Comparison of ENCODE assay signal across 9 cellular contexts in genomic region chr10:21528452-21529235, GRCh38. TPM values are rescaled to one million over a fixed set of nuclear protein-coding genes. Genes with fewer than 3 reads are reported as not detected.
DNase-seq lines count a peak whose midpoint lies in the region; ATAC-seq, FAIRE-seq and TF ChIP-seq lines count a peak whose summit lies in the region.
"Had no signal": no experiment of that assay in that cellular context is flagged by ENCODE, and none has a peak within 500 bp of the region (broad histone marks: within the 10 kb centered on the region; RNA-seq: fewer than 3 reads in every experiment).

No MANE protein-coding gene starts in this region.

- FAIRE-seq in HTR-8/SVneo (lab: Jason Lieb, UNC) = no peak

- intact Hi-C loops in heart right ventricle (cut with DNase I) (no loop called here), left cardiac atrium (cut with DNase I) (no loop called here), ascending aorta (cut with DNase I) (loop anchor here (5.0 to 10.0 kb wide), 7 partner anchors 724 to 1906 kb away; partner anchors contain the start of genes BMI1, MSRB2, OTUD1 and PIP4K2A), right lobe of liver (cut with DNase I) (no loop called here)

- H3K9me3 ChIP-seq in heart right ventricle (no peaks in the 10 kb centered on the region), ascending aorta (no peaks in the 10 kb centered on the region), right lobe of liver (no peaks in the 10 kb centered on the region), upper lobe of left lung (no peaks in the 10 kb centered on the region)

- ATAC-seq in heart right ventricle (no peak), left cardiac atrium (no peak), right lobe of liver (no peak), upper lobe of left lung (ENCODE audit: low FRiP score in 2 of 2) (no peak)

- TF ChIP-seq POLR2A in right lobe of liver (IDR thresholded peaks at IDR 0.05) (no peak), upper lobe of left lung (IDR thresholded peaks at IDR 0.05) (no peak)

- TF ChIP-seq EP300 in upper lobe of left lung (IDR thresholded peaks at IDR 0.05) = no peak

- TF ChIP-seq CTCF in heart right ventricle (IDR thresholded peaks at IDR 0.05) (no peak), ascending aorta (IDR thresholded peaks at IDR 0.05) (no peak), right lobe of liver (IDR thresholded peaks at IDR 0.05) (no peak), upper lobe of left lung (IDR thresholded peaks at IDR 0.05) (no peak)

- no peak for DNase-seq in heart right ventricle
- no peak for DNase-seq in left cardiac atrium
- no peak for DNase-seq in ascending aorta (ENCODE audit: low spot score in 2 of 2)
- DNase-seq in right lobe of liver = no peak
- DNase-seq in upper lobe of left lung = no peak
- no peak for DNase-seq in HTR-8/SVneo (ENCODE audit: insufficient read length, low spot score)
- DNase-seq in NCI-H187 (lab: John Stamatoyannopoulos, UW) = no peak
- DNase-seq in HPDE6-E6E7 (ENCODE audit: extremely low spot score) = no peak
- DNase-seq: DND-41 had no signal

- peak overlapping the region; percentile 95 to 99 (median 98) for H3K27ac ChIP-seq in heart right ventricle
- H3K27ac ChIP-seq in ascending aorta = peak overlapping the region; percentile 98 to 100
- H3K27ac ChIP-seq in right lobe of liver = peak overlapping the region in 2 of 3 donors; percentile 94 to 96
- H3K27ac ChIP-seq in upper lobe of left lung = peak overlapping the region in 3 of 4 donors; percentile 97 to 99 (median 98)

- no peaks in the 10 kb centered on the region for H3K36me3 ChIP-seq in heart right ventricle
- no peaks in the 10 kb centered on the region for H3K36me3 ChIP-seq in ascending aorta
- no peaks in the 10 kb centered on the region for H3K36me3 ChIP-seq in right lobe of liver
- no peaks in the 10 kb centered on the region for H3K36me3 ChIP-seq in upper lobe of left lung

- WGBS in heart right ventricle, 2 donors = 70 to 74% methylated on average over 11 of the region's 11 CpGs
- WGBS in right lobe of liver (ENCODE audit: insufficient coverage, low coverage, low lambda C conversion rate, missing lambda C conversion rate) = 42% methylated on average over 11 of the region's 11 CpGs
- WGBS in upper lobe of left lung, 2 donors = 69 to 73% methylated on average over 11 of the region's 11 CpGs

- H3K4me1 ChIP-seq in heart right ventricle (peaks cover 0 to 49% (median 20%) of the 10 kb centered on the region in 9 donors), ascending aorta (peaks cover 0 to 6% of the 10 kb centered on the region in 2 donors), right lobe of liver (peaks cover 0 to 12% (median 3%) of the 10 kb centered on the region in 4 donors), upper lobe of left lung (peaks cover 7 to 15% (median 9%) of the 10 kb centered on the region in 4 donors)

- H3K4me3 ChIP-seq in heart right ventricle = peak overlapping the region in 9 of 10 donors; percentile 65 to 82 (median 75)
- peak overlapping the region; percentile 65 to 90 for H3K4me3 ChIP-seq in ascending aorta
- H3K4me3 ChIP-seq in right lobe of liver = peak overlapping the region in 1 of 3 donors; percentile 66
- peak overlapping the region in 3 of 4 donors; percentile 55 to 79 (median 71) for H3K4me3 ChIP-seq in upper lobe of left lung

- H3K27me3 ChIP-seq in heart right ventricle = no peaks in the 10 kb centered on the region
- no peaks in the 10 kb centered on the region for H3K27me3 ChIP-seq in ascending aorta
- H3K27me3 ChIP-seq in right lobe of liver = no peaks in the 10 kb centered on the region
- no peaks in the 10 kb centered on the region for H3K27me3 ChIP-seq in upper lobe of left lung

RNA-seq across cellular contexts. Expression of gene SKIDA1, which starts 3.2 kb away (rescaled TPM):
- total RNA-seq in heart right ventricle (1 to 10 TPM; 1.9 to 6.4 (median 3.3) TPM), left cardiac atrium (1 to 10 TPM; 1.9 to 2.0 TPM), ascending aorta (not detected), right lobe of liver (1 to 10 TPM in 5 of 6 experiments, under 1 TPM in 1; 0.31 to 3.9 (median 2.1) TPM), upper lobe of left lung (1 to 10 TPM in 2 of 6 donors, under 1 TPM in 4; under 0.01 to 1.6 (median 0.86) TPM)
- under 1 TPM; 0.23 to 0.44 TPM for polyA plus RNA-seq in heart right ventricle

RNA-seq across cellular contexts. Expression of gene MLLT10, which starts 5.4 kb away (rescaled TPM):
- total RNA-seq in heart right ventricle = 10 to 100 TPM; 18.9 to 28.4 (median 24.6) TPM
- 10 to 100 TPM in 1 of 2 donors, 1 to 10 TPM in 1; 8.5 to 41.1 TPM for polyA plus RNA-seq in heart right ventricle
- total RNA-seq in left cardiac atrium = 10 to 100 TPM; 26.1 to 30.3 TPM
- 16.3 TPM for total RNA-seq in ascending aorta
- total RNA-seq in right lobe of liver = 10 to 100 TPM; 15.8 to 49.4 (median 20.1) TPM
- 10 to 100 TPM; 40.1 to 63.9 (median 53.9) TPM for total RNA-seq in upper lobe of left lung
